Comparison of ENCODE assay signal across 20 cellular contexts in the genomic region with DNA sequence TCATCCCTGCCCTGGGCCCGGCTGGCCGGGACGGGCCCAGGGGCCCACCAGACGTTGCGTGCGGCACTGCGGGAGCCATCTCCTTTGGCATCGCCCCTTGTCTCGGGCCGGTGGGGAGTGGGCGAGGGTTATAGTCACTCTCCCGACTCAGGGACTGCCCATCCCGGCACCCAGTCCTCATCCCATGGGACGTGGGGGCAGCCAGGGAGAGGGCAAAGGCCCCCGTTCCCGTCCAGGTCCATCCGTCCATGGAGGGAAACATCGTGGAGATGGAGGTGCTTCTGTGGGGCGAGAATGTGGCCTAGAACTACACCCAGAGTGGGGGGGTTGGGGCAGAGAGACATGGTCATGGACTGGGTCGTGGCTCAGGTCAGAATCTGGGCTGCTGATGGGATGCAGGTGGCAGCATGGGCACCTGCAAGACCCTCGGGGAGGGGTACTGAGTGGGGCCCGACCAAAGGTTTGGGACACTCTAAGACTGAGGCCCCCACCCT. TPM values are rescaled to one million over a fixed set of nuclear protein-coding genes. Genes with fewer than 3 reads are reported as not detected.
DNase-seq lines count a peak whose midpoint lies in the region; ATAC-seq and TF ChIP-seq lines count a peak whose summit lies in the region.
"Had no signal": no experiment of that assay in that cellular context is flagged by ENCODE, and none has a peak within 500 bp of the region (broad histone marks: within the 10 kb centered on the region; RNA-seq: fewer than 3 reads in every experiment).

No MANE protein-coding gene starts in this region.

- no peak for TF ChIP-seq EP300 in esophagus muscularis mucosa (IDR thresholded peaks at IDR 0.05)

- H3K4me1 Mint-ChIP-seq in activated CD8-positive, alpha-beta T cell treated with anti-CD3 and anti-CD28 coated beads for 36 hours (ENCODE audit: low read depth), result peaks cover 19% of the 10 kb centered on the region
- peaks cover 27% of the 10 kb centered on the region for H3K4me1 Mint-ChIP-seq in activated CD8-positive, alpha-beta T cell treated with anti-CD3 and anti-CD28 coated beads, Interleukin-2, amount 10 ng/mL, durations not matched to agents 7 days and 5 days (ENCODE audit: low read depth)
- H3K4me1 Mint-ChIP-seq in stimulated activated effector memory CD8-positive, alpha-beta T cell treated with anti-CD3 and anti-CD28 coated beads, Interleukin-12 subunit alpha, Interleukin-12 subunit beta, amount 100 ng/mL, for 72 hours, result peaks cover 37% of the 10 kb centered on the region

- no peaks in the 10 kb centered on the region for H3K9me3 ChIP-seq in PC-9 (ENCODE audit: insufficient read depth, low read depth)
- no peaks in the 10 kb centered on the region for H3K9me3 ChIP-seq in esophagus muscularis mucosa
- H3K9me3 ChIP-seq: suprapubic skin had no signal

- H3K36me3 Mint-ChIP-seq in activated CD8-positive, alpha-beta T cell treated with anti-CD3 and anti-CD28 coated beads for 36 hours (ENCODE audit: low read depth), result peaks cover 7% of the 10 kb centered on the region
- H3K36me3 Mint-ChIP-seq in activated CD8-positive, alpha-beta T cell treated with anti-CD3 and anti-CD28 coated beads, Interleukin-2, amount 10 ng/mL, durations not matched to agents 7 days and 5 days (ENCODE audit: low read depth), result peaks cover 11% of the 10 kb centered on the region
- peaks cover 26% of the 10 kb centered on the region for H3K36me3 Mint-ChIP-seq in stimulated activated effector memory CD8-positive, alpha-beta T cell treated with anti-CD3 and anti-CD28 coated beads, Interleukin-12 subunit alpha, Interleukin-12 subunit beta, amount 100 ng/mL, for 72 hours
- H3K36me3 Mint-ChIP-seq: activated CD8-positive, alpha-beta memory T cell treated with anti-CD3 and anti-CD28 coated beads, Interleukin-2, amount 10 ng/mL, durations not matched to agents 7 days and 5 days; CD4-positive, CD25-positive, alpha-beta regulatory T cell; T-cell had no signal

- H3K36me3 ChIP-seq in PC-9 (ENCODE audit: low read depth), result no peaks in the 10 kb centered on the region
- H3K36me3 ChIP-seq in esophagus muscularis mucosa, result peaks cover 0 to 8% (median 4%) of the 10 kb centered on the region in 4 donors
- H3K36me3 ChIP-seq: brain microvascular endothelial cell, suprapubic skin had no signal

- H3F3A ChIP-seq in PC-9 (ENCODE audit: insufficient read depth, low read depth), result peaks cover 33% of the 10 kb centered on the region

- H3K9me2 ChIP-seq in PC-9 (ENCODE audit: insufficient read depth), result no peaks in the 10 kb centered on the region

- POLR2A ChIA-PET in activated CD8-positive, alpha-beta T cell treated with anti-CD3 and anti-CD28 coated beads for 36 hours (lab: Charles Lee), result interaction anchor here (0.6 to 4.8 kb wide), 3 partner anchors 10 to 34 kb away, joined by 3 to 28 read pairs (median 4); a partner anchor contains a TSS
- POLR2A ChIA-PET in activated CD8-positive, alpha-beta T cell treated with anti-CD3 and anti-CD28 coated beads, Interleukin-2, amount 10 ng/mL, durations not matched to agents 7 days and 5 days (lab: Charles Lee), result no interaction called here
- POLR2A ChIA-PET in PC-9 (lab: Charles Lee; ENCODE audit: unreplicated experiment), result no interaction called here

- BruUV-seq in PC-9 (replicated peaks; lab: Mats Ljungman, UMichigan), result no TSS peak

- TF ChIP-seq POLR2A in esophagus muscularis mucosa (IDR thresholded peaks at IDR 0.05; ENCODE audit: low read depth), result no peak

- H3K4me1 ChIP-seq in PC-9 (replicated peaks; ENCODE audit: insufficient read depth) (peaks cover 65% of the 10 kb centered on the region), esophagus muscularis mucosa (peaks cover 55 to 90% (median 73%) of the 10 kb centered on the region in 4 donors)

- intact Hi-C loops in activated CD8-positive, alpha-beta T cell treated with anti-CD3 and anti-CD28 coated beads for 36 hours (cut with micrococcal nuclease), result no loop called here
- intact Hi-C loops in PC-9 (cut with micrococcal nuclease; ENCODE audit: unreplicated experiment), result loop anchor here (10.0 kb wide), 1 partner anchor 262 kb away; a partner anchor contains a TSS
- intact Hi-C loops in esophagus muscularis mucosa (cut with DNase I), result no loop called here

- H3K9me3 Mint-ChIP-seq in activated CD8-positive, alpha-beta T cell treated with anti-CD3 and anti-CD28 coated beads for 36 hours, result no peaks in the 10 kb centered on the region
- no peaks in the 10 kb centered on the region for H3K9me3 Mint-ChIP-seq in activated CD8-positive, alpha-beta T cell treated with anti-CD3 and anti-CD28 coated beads, Interleukin-2, amount 10 ng/mL, durations not matched to agents 7 days and 5 days (ENCODE audit: insufficient read depth)
- no peaks in the 10 kb centered on the region for H3K9me3 Mint-ChIP-seq in stimulated activated effector memory CD8-positive, alpha-beta T cell treated with anti-CD3 and anti-CD28 coated beads, Interleukin-12 subunit alpha, Interleukin-12 subunit beta, amount 100 ng/mL, for 72 hours
- H3K9me3 Mint-ChIP-seq: CD4-positive, CD25-positive, alpha-beta regulatory T cell; H9; T-cell had no signal

- peak overlapping the region; percentile 20 for H3K27ac Mint-ChIP-seq in activated CD8-positive, alpha-beta T cell treated with anti-CD3 and anti-CD28 coated beads for 36 hours
- no peak overlapping the region for H3K27ac Mint-ChIP-seq in activated CD8-positive, alpha-beta T cell treated with anti-CD3 and anti-CD28 coated beads, Interleukin-2, amount 10 ng/mL, durations not matched to agents 7 days and 5 days
- no peak overlapping the region for H3K27ac Mint-ChIP-seq in stimulated activated effector memory CD8-positive, alpha-beta T cell treated with anti-CD3 and anti-CD28 coated beads, Interleukin-12 subunit alpha, Interleukin-12 subunit beta, amount 100 ng/mL, for 72 hours
- H3K27ac Mint-ChIP-seq: activated CD8-positive, alpha-beta memory T cell treated with anti-CD3 and anti-CD28 coated beads, Interleukin-2, amount 10 ng/mL, durations not matched to agents 7 days and 5 days; CD4-positive, CD25-positive, alpha-beta regulatory T cell; H9; T-cell had no signal

- 78% methylated on average over 19 of the region's 22 CpGs for WGBS in esophagus muscularis mucosa

- H3K27me3 Mint-ChIP-seq in activated CD8-positive, alpha-beta T cell treated with anti-CD3 and anti-CD28 coated beads for 36 hours, result no peaks in the 10 kb centered on the region
- no peaks in the 10 kb centered on the region for H3K27me3 Mint-ChIP-seq in activated CD8-positive, alpha-beta T cell treated with anti-CD3 and anti-CD28 coated beads, Interleukin-2, amount 10 ng/mL, durations not matched to agents 7 days and 5 days (ENCODE audit: low read depth)
- H3K27me3 Mint-ChIP-seq: activated CD8-positive, alpha-beta memory T cell treated with anti-CD3 and anti-CD28 coated beads, Interleukin-2, amount 10 ng/mL, durations not matched to agents 7 days and 5 days; CD4-positive, CD25-positive, alpha-beta regulatory T cell; T-cell had no signal

- ATAC-seq in activated CD8-positive, alpha-beta T cell treated with anti-CD3 and anti-CD28 coated beads for 36 hours, result no peak
- no peak for ATAC-seq in activated CD8-positive, alpha-beta T cell treated with anti-CD3 and anti-CD28 coated beads, Interleukin-2, amount 10 ng/mL, durations not matched to agents 7 days and 5 days
- no peak for ATAC-seq in stimulated activated effector memory CD8-positive, alpha-beta T cell treated with anti-CD3 and anti-CD28 coated beads, Interleukin-12 subunit alpha, Interleukin-12 subunit beta, amount 100 ng/mL, for 72 hours
- no peak for ATAC-seq in HG02798 (IDR thresholded peaks at IDR 0.05; ENCODE audit: poor library complexity, unreplicated experiment)
- ATAC-seq: activated CD8-positive, alpha-beta memory T cell treated with anti-CD3 and anti-CD28 coated beads, Interleukin-2, amount 10 ng/mL, durations not matched to agents 7 days and 5 days; T-cell had no signal

- H3K4me2 ChIP-seq in PC-9, result peak overlapping the region; percentile 97; the same call in 1 of the 2 replicates

- H4K20me1 ChIP-seq in PC-9 (ENCODE audit: insufficient read depth), result peaks cover 17% of the 10 kb centered on the region; the same call in 1 of the 2 replicates

- no peak for DNase-seq in activated CD8-positive, alpha-beta T cell treated with anti-CD3 and anti-CD28 coated beads for 36 hours
- no peak for DNase-seq in activated CD8-positive, alpha-beta T cell treated with anti-CD3 and anti-CD28 coated beads, Interleukin-2, amount 10 ng/mL, durations not matched to agents 7 days and 5 days
- no peak for DNase-seq in PC-9
- DNase-seq in esophagus muscularis mucosa (ENCODE audit: extremely low spot score), result no peak
- DNase-seq in stimulated activated effector memory CD8-positive, alpha-beta T cell treated with anti-CD3 and anti-CD28 coated beads, Interleukin-12 subunit alpha, Interleukin-12 subunit beta, amount 100 ng/mL, for 72 hours (ENCODE audit: low spot score in 2 of 2), result no peak
- no peak for DNase-seq in NCI-H82 (lab: John Stamatoyannopoulos, UW)
- no peak for DNase-seq in NCI-H345 (lab: John Stamatoyannopoulos, UW)
- DNase-seq: 8988T; activated CD8-positive, alpha-beta memory T cell treated with anti-CD3 and anti-CD28 coated beads, Interleukin-2, amount 10 ng/mL, durations not matched to agents 7 days and 5 days; activated naive CD4-positive, alpha-beta T cell; brain microvascular endothelial cell; CD4-positive, CD25-positive, alpha-beta regulatory T cell; H9; NCI-H2029 treated with DMSO at 0.1 percent for 48 hours; NCI-H526 treated with DMSO at 0.1 percent for 48 hours; T-cell had no signal

- H3K4me3 Mint-ChIP-seq in activated CD8-positive, alpha-beta T cell treated with anti-CD3 and anti-CD28 coated beads for 36 hours, result no peak overlapping the region
- H3K4me3 Mint-ChIP-seq in activated CD8-positive, alpha-beta T cell treated with anti-CD3 and anti-CD28 coated beads, Interleukin-2, amount 10 ng/mL, durations not matched to agents 7 days and 5 days, result no peak overlapping the region
- peak overlapping the region; percentile 29 for H3K4me3 Mint-ChIP-seq in stimulated activated effector memory CD8-positive, alpha-beta T cell treated with anti-CD3 and anti-CD28 coated beads, Interleukin-12 subunit alpha, Interleukin-12 subunit beta, amount 100 ng/mL, for 72 hours
- H3K4me3 Mint-ChIP-seq: activated CD8-positive, alpha-beta memory T cell treated with anti-CD3 and anti-CD28 coated beads, Interleukin-2, amount 10 ng/mL, durations not matched to agents 7 days and 5 days had no signal

- CTCF ChIA-PET in activated CD8-positive, alpha-beta T cell treated with anti-CD3 and anti-CD28 coated beads for 36 hours (lab: Charles Lee), result interaction anchor here (1.8 kb wide), 1 partner anchor 35 kb away, joined by 6 read pairs; no protein-coding TSS in a partner anchor
- CTCF ChIA-PET in activated CD8-positive, alpha-beta T cell treated with anti-CD3 and anti-CD28 coated beads, Interleukin-2, amount 10 ng/mL, durations not matched to agents 7 days and 5 days (lab: Charles Lee), result no interaction called here
- CTCF ChIA-PET in PC-9 (lab: Charles Lee), result no interaction called here

- no peak overlapping the region for H3K4me3 ChIP-seq in PC-9
- H3K4me3 ChIP-seq in esophagus muscularis mucosa, result no peak overlapping the region
- H3K4me3 ChIP-seq: suprapubic skin had no signal

- H3K27ac ChIP-seq in PC-9 (peak overlapping the region; percentile 65), esophagus muscularis mucosa (replicated peaks in 1 of 4) (peak overlapping the region in 3 of 4 donors; percentile 47 to 57 (median 48))
- H3K27ac ChIP-seq: brain microvascular endothelial cell, suprapubic skin, VCaP had no signal

- TF ChIP-seq CTCF in activated CD8-positive, alpha-beta T cell treated with anti-CD3 and anti-CD28 coated beads for 36 hours (IDR thresholded peaks at IDR 0.05), result no peak
- TF ChIP-seq CTCF in PC-9 (conservative IDR thresholded peaks at IDR 0.05) (no peak), esophagus muscularis mucosa (IDR thresholded peaks at IDR 0.05) (no peak)

- H3K79me2 ChIP-seq in PC-9 (ENCODE audit: low read depth), result peaks cover 69% of the 10 kb centered on the region

- no peak overlapping the region for H2AFZ ChIP-seq in PC-9

- H3K27me3 ChIP-seq in PC-9 (ENCODE audit: insufficient read depth, low read depth) (no peaks in the 10 kb centered on the region), esophagus muscularis mucosa (no peaks in the 10 kb centered on the region)
- H3K27me3 ChIP-seq: brain microvascular endothelial cell, suprapubic skin had no signal

RNA-seq across cellular contexts. Expression of a gene that starts 2.4 kb away (rescaled TPM):
- total RNA-seq in activated CD8-positive, alpha-beta T cell treated with anti-CD3 and anti-CD28 coated beads for 36 hours, result 10 to 100 TPM; 89.6 to 90.7 TPM
- 100 to 1,000 TPM in 1 of 2 experiments, 10 to 100 TPM in 1; 96.8 to 106 TPM for total RNA-seq in activated CD8-positive, alpha-beta T cell treated with anti-CD3 and anti-CD28 coated beads, Interleukin-2, amount 10 ng/mL, durations not matched to agents 7 days and 5 days
- 118 and 126 TPM in 2 replicates for total RNA-seq in PC-9 (2021)
- total RNA-seq in esophagus muscularis mucosa, result 10 to 100 TPM in 3 of 4 donors, 1 to 10 TPM in 1; 8.2 to 22.7 (median 16.5) TPM

RNA-seq across cellular contexts. Expression of a gene that starts 5.1 kb away (rescaled TPM):
- 10 to 100 TPM; 60.7 to 62.7 TPM for total RNA-seq in activated CD8-positive, alpha-beta T cell treated with anti-CD3 and anti-CD28 coated beads for 36 hours
- 10 to 100 TPM; 40.6 to 40.9 TPM for total RNA-seq in activated CD8-positive, alpha-beta T cell treated with anti-CD3 and anti-CD28 coated beads, Interleukin-2, amount 10 ng/mL, durations not matched to agents 7 days and 5 days
- total RNA-seq in PC-9 (2021) (64.2 and 69.6 TPM in 2 replicates), esophagus muscularis mucosa (10 to 100 TPM; 50.7 to 65.4 (median 59.1) TPM)

RNA-seq across cellular contexts. Expression of a gene that starts 10.6 kb away (rescaled TPM):
- total RNA-seq in activated CD8-positive, alpha-beta T cell treated with anti-CD3 and anti-CD28 coated beads for 36 hours, result 100 to 1,000 TPM; 119 to 133 TPM
- total RNA-seq in activated CD8-positive, alpha-beta T cell treated with anti-CD3 and anti-CD28 coated beads, Interleukin-2, amount 10 ng/mL, durations not matched to agents 7 days and 5 days, result 10 to 100 TPM; 89.0 to 94.0 TPM
- total RNA-seq in PC-9 (2021) (144 and 158 TPM in 2 replicates), esophagus muscularis mucosa (100 to 1,000 TPM; 129 to 166 (median 142) TPM)

RNA-seq across cellular contexts. Expression of a gene that starts 15.9 kb away (rescaled TPM):
- total RNA-seq in activated CD8-positive, alpha-beta T cell treated with anti-CD3 and anti-CD28 coated beads for 36 hours, result under 1 TPM in 1 of 2 experiments, not detected in 1; 0.25 TPM
- total RNA-seq in activated CD8-positive, alpha-beta T cell treated with anti-CD3 and anti-CD28 coated beads, Interleukin-2, amount 10 ng/mL, durations not matched to agents 7 days and 5 days, result under 1 TPM; 0.47 to 0.68 TPM
- total RNA-seq in PC-9 (2021) (6.9 and 9.2 TPM in 2 replicates), esophagus muscularis mucosa (under 1 TPM; 0.33 to 0.80 (median 0.43) TPM)
- total RNA-seq: RPMI7951 had no signal

RNA-seq across cellular contexts. Expression of a gene that starts 21.2 kb away (rescaled TPM):
- total RNA-seq in activated CD8-positive, alpha-beta T cell treated with anti-CD3 and anti-CD28 coated beads for 36 hours, result 100 to 1,000 TPM; 110 TPM
- total RNA-seq in activated CD8-positive, alpha-beta T cell treated with anti-CD3 and anti-CD28 coated beads, Interleukin-2, amount 10 ng/mL, durations not matched to agents 7 days and 5 days, result 100 to 1,000 TPM; 135 to 139 TPM
- total RNA-seq in PC-9 (2021), result 143 and 173 TPM in 2 replicates
- total RNA-seq in esophagus muscularis mucosa, result 10 to 100 TPM; 34.5 to 67.5 (median 58.6) TPM
